In the genomic region with DNA sequence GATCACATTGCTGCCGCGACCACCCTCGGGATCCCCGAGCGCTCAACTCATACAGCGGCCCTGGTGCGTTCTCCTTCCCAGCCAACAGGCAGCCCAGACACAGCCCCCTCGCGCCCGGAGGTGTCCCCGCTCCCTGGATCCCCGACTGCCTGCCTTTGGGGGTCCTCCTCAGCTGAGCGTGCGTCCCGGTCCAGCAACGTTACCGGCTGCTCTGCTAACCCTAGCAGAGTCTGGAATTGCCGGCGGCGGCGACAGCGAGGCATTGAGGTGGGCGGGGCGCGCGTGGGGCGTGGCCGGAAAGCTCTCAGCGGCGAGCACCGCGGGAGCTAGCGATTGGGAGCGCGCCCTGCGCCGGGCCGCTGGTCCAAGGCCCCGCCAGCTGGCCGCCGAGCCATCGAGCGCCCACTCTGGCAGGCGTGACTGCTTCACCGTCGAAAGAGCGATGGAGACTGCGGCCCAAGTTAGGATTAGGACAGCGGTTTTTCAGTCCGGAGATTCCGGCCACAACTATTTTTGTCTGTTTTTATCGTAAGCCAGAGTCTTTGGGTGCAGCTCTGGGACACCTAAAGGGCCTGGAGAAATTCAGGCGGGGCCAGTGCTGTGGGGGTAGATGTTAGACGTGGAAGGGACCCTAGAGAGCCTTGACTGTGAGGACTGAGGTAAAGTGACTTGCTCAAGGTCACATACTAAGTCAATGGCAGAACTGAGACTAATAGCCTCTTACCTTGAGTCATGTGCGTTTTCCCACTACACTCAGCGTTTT, we compare ENCODE assay signal across 8 cellular contexts. TPM values are rescaled to one million over a fixed set of nuclear protein-coding genes. Genes with fewer than 3 reads are reported as not detected.
DNase-seq lines count a peak whose midpoint lies in the region; ATAC-seq and TF ChIP-seq lines count a peak whose summit lies in the region.

A gene (minus strand): TSS at position 232 of the 763 bp plus-strand sequence. CDS start 17,575 bp downstream, outside the sequence.

- peak within 1 kb of the TSS; percentile 95 for H3K4me3 ChIP-seq in Jurkat, Clone E6-1 (ENCODE audit: low read length)
- H3K4me3 ChIP-seq in PC-3 (ENCODE audit: low read length) (peak within 1 kb of the TSS; percentile 91), esophagus (ENCODE audit: low read depth in 1 of 2, low read length in 2 of 2) (peak within 1 kb of the TSS; percentile 89 to 90), mucosa of stomach (ENCODE audit: low read length) (peak within 1 kb of the TSS; percentile 98)

- H3K9ac ChIP-seq in PC-3 (ENCODE audit: low read length), result peak within 1 kb of the TSS; percentile 79
- peak within 1 kb of the TSS; percentile 86 for H3K9ac ChIP-seq in mucosa of stomach (ENCODE audit: low read length)

- POLR2A ChIA-PET in PC-3 (lab: Charles Lee; ENCODE audit: unreplicated experiment), result interaction anchor here (0.5 to 1.8 kb wide), 12 partner anchors 18 to 1009 kb away, joined by 3 to 29 read pairs (median 4); a partner anchor contains a TSS

- 2% methylated on average over 56 of the region's 56 CpGs for WGBS in esophagus, 2 donors

- no peaks in the 10 kb centered on the region for H4K20me1 ChIP-seq in PC-3 (ENCODE audit: low read length)

- peak; percentile 95 for DNase-seq in DMS79 (lab: John Stamatoyannopoulos, UW)
- peak; percentile 80 for DNase-seq in Jurkat, Clone E6-1 (ENCODE audit: low read depth, low spot score)
- DNase-seq in PC-3, result peak; percentile 97
- peak; percentile 96 for DNase-seq in activated T-cell treated with anti-CD3 and anti-CD28 coated beads, Interleukin-2, amount 50 U/mL, for 1 hour
- DNase-seq in stimulated activated CD8-positive, alpha-beta memory T cell treated with anti-CD3 and anti-CD28 coated beads, Interleukin-4, amount 100 ng/mL, for 48 hours, result peak; percentile 94

- peaks cover 14% of the 10 kb centered on the region for H3K4me1 ChIP-seq in PC-3 (ENCODE audit: insufficient read depth, low read length)
- H3K4me1 ChIP-seq in esophagus (ENCODE audit: control insufficient read depth in 2 of 2, insufficient read depth in 2 of 2, low read length in 1 of 2), result no peaks in the 10 kb centered on the region
- no peaks in the 10 kb centered on the region for H3K4me1 ChIP-seq in mucosa of stomach (ENCODE audit: control insufficient read depth, insufficient read depth, low read length)

- CTCF ChIA-PET in PC-3 (lab: Charles Lee), result interaction anchor here (0.6 to 2.5 kb wide), 3 partner anchors 21 to 437 kb away, joined by 3 to 29 read pairs (median 4); no protein-coding TSS in a partner anchor

- H3K9me2 ChIP-seq in PC-3 (replicated peaks; ENCODE audit: low read length), result no peaks in the 10 kb centered on the region

- H3K9me3 ChIP-seq in PC-3 (ENCODE audit: low read length), result no peaks in the 10 kb centered on the region
- no peaks in the 10 kb centered on the region for H3K9me3 ChIP-seq in esophagus (ENCODE audit: control insufficient read depth in 2 of 2, insufficient read depth in 1 of 2, low read depth in 1 of 2, low read length in 1 of 2)
- H3K9me3 ChIP-seq in mucosa of stomach (ENCODE audit: control insufficient read depth, low read length), result no peaks in the 10 kb centered on the region

- H3F3A ChIP-seq in PC-3 (ENCODE audit: low read length, unreplicated experiment), result no peaks in the 10 kb centered on the region

- H3K27ac ChIP-seq in PC-3 (ENCODE audit: low read length) (peak within 1 kb of the TSS; percentile 39), esophagus (ENCODE audit: low read depth in 2 of 2, low read length in 1 of 2) (peak within 1 kb of the TSS; percentile 62 to 89)

- H3K36me3 ChIP-seq in PC-3 (ENCODE audit: low read depth, low read length), result no peaks in the 10 kb centered on the region
- H3K36me3 ChIP-seq in esophagus (ENCODE audit: control insufficient read depth in 2 of 2, insufficient read depth in 2 of 2, low read length in 1 of 2), result peaks cover 0 to 2% of the 10 kb centered on the region in 2 donors
- no peaks in the 10 kb centered on the region for H3K36me3 ChIP-seq in mucosa of stomach (ENCODE audit: control insufficient read depth, insufficient read depth, low read length)

- H3K79me2 ChIP-seq in PC-3 (ENCODE audit: low read length), result peaks cover 39% of the 10 kb centered on the region

- peak within 1 kb of the TSS; percentile 91 for H2AFZ ChIP-seq in PC-3 (ENCODE audit: low read length)

- H3K27me3 ChIP-seq in PC-3 (ENCODE audit: low read length) (no peaks in the 10 kb centered on the region), esophagus (ENCODE audit: control insufficient read depth in 1 of 2, insufficient read depth in 2 of 2, low read length in 2 of 2) (no peaks in the 10 kb centered on the region), mucosa of stomach (ENCODE audit: control insufficient read depth, insufficient read depth, low read length) (no peaks in the 10 kb centered on the region)

- H3K4me2 ChIP-seq in PC-3 (ENCODE audit: low read length), result peak within 1 kb of the TSS; percentile 82

- TF ChIP-seq CTCF in PC-3 (conservative IDR thresholded peaks at IDR 0.05; ENCODE audit: low read depth, low read length), result 0 out of 2 replicates have a peak, but pooled peaks have one; percentile 21

- intact Hi-C loops in PC-3 (cut with micrococcal nuclease), result no loop called here

- no TSS peak for BruUV-seq in PC-3 (replicated peaks; lab: Mats Ljungman, UMichigan)

- ATAC-seq in GM21717 (IDR thresholded peaks at IDR 0.05; ENCODE audit: unreplicated experiment) (peak; percentile 95), PC-3 (peak; percentile 92)

RNA-seq across cellular contexts. Expression of the gene that starts here (rescaled TPM):
- 8.7 TPM for polyA plus RNA-seq in Jurkat, Clone E6-1 (2012; ENCODE audit: insufficient read depth, insufficient read length)
- total RNA-seq in PC-3 (2014; rRNA removed), result 11.5 and 12.7 TPM in 2 replicates
- 1 to 10 TPM; 6.2 to 8.9 TPM for polyA plus RNA-seq in esophagus

Comparison
In these comparisons a context has a peak if more than half of its experiments do, and no peak if none do; other contexts are left out.
1. Peak in every context shown above with its lines: DNase-seq, ATAC-seq, H3K4me3 ChIP-seq and H3K27ac ChIP-seq.